ENCODE assay signal across 11 cellular contexts in the genomic region with DNA sequence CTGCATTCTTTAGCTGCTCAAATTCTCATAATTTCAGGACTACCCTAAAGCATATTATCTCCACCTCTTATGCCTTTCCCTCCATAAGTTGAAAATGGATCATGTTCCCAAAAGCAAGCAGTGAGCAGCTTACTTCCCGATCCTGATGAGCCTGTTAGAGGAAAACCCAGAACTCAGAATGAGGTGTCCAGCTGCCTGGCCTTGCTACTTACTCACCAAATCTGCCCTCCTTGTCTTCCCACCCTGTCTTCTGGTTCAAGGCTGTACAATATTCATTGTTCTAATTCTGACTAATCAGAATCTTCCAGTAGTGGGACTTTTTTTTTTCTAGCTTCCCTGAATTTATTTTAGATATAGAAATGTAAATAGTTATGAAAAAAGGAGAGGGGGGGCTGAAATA. TPM values are rescaled to one million over a fixed set of nuclear protein-coding genes. Genes with fewer than 3 reads are reported as not detected.
DNase-seq lines count a peak whose midpoint lies in the region; TF ChIP-seq lines count a peak whose summit lies in the region.
"Had no signal": no experiment of that assay in that cellular context is flagged by ENCODE, and none has a peak within 500 bp of the region (broad histone marks: within the 10 kb centered on the region; RNA-seq: fewer than 3 reads in every experiment).

No MANE protein-coding gene starts in this region.

- peaks cover 40% of the 10 kb centered on the region for H3K4me1 Mint-ChIP-seq in MCF 10A (ENCODE audit: insufficient read depth, unreplicated experiment)

- H3K4me1 ChIP-seq in muscle layer of duodenum (ENCODE audit: control insufficient read depth in 1 of 2, insufficient read depth in 2 of 2, low read length in 2 of 2) = peaks cover 0 to 14% of the 10 kb centered on the region in 2 donors

- H3K27me3 ChIP-seq in muscle layer of duodenum (ENCODE audit: low read depth, low read length) = no peaks in the 10 kb centered on the region

- H3K4me3 ChIP-seq in AG10803 (ENCODE audit: low read length) (no peak overlapping the region), muscle layer of duodenum (ENCODE audit: low read depth in 1 of 2, low read length in 2 of 2) (no peak overlapping the region)

- TF ChIP-seq CTCF in AG10803 (conservative IDR thresholded peaks at IDR 0.05; ENCODE audit: low read length) = no peak
- TF ChIP-seq CTCF in MCF 10A (IDR thresholded peaks at IDR 0.05; ENCODE audit: unreplicated experiment) = no peak

- peak; percentile 38 for DNase-seq in AG10803 (ENCODE audit: low read depth)
- peak; percentile 83 for DNase-seq in LHCN-M2 (ENCODE audit: low read depth)
- peak; percentile 58 for DNase-seq in MCF 10A (ENCODE audit: unreplicated experiment)
- DNase-seq in middle frontal gyrus (ENCODE audit: extremely low spot score, low spot score) = no peak
- no peak for DNase-seq in D341Med (ENCODE audit: low spot score)
- no peak for DNase-seq in Ammon's horn (ENCODE audit: low spot score)
- no peak for DNase-seq in SKM-1 treated with dmso at 0.1 percent for 144 hours (lab: John Stamatoyannopoulos, UW; ENCODE audit: unreplicated experiment)
- DNase-seq: activated naive CD4-positive, alpha-beta T cell treated with Interleukin-2 at 50 U/mL for 16 hours; NCI-H187; nucleus accumbens had no signal

- POLR2A ChIA-PET in MCF 10A (lab: Yijun Ruan, JAX) = interaction anchor here (0.6 to 4.8 kb wide), 6 partner anchors 9 to 1757 kb away, joined by 3 to 76 read pairs (median 10); partner anchors contain the start of genes DCUN1D3 and LYRM1

- no peaks in the 10 kb centered on the region for H3K9me3 Mint-ChIP-seq in MCF 10A (ENCODE audit: unreplicated experiment)

- H3K36me3 Mint-ChIP-seq in MCF 10A (ENCODE audit: insufficient read depth, unreplicated experiment) = no peaks in the 10 kb centered on the region

- peak overlapping the region; percentile 78 for H3K27ac ChIP-seq in muscle layer of duodenum (ENCODE audit: low read length)

- intact Hi-C loops in MCF 10A (cut with micrococcal nuclease) = loop anchor here (2.0 kb wide), 1 partner anchor 61 kb away; no protein-coding TSS in a partner anchor

- peak overlapping the region; percentile 97 for H3K27ac Mint-ChIP-seq in MCF 10A (ENCODE audit: low read depth, unreplicated experiment)

- CTCF ChIA-PET in MCF 10A (lab: Yijun Ruan, JAX) = interaction anchor here (0.6 to 2.0 kb wide), 7 partner anchors 14 to 270 kb away, joined by 3 to 13 read pairs (median 3); no protein-coding TSS in a partner anchor

- TSS peak; percentile 50 for BruUV-seq in MCF 10A (replicated peaks; lab: Mats Ljungman, UMichigan)

- no peaks in the 10 kb centered on the region for H3K9me3 ChIP-seq in muscle layer of duodenum (ENCODE audit: control insufficient read depth in 1 of 2, low read length in 2 of 2)

- peak overlapping the region; percentile 47 for H3K4me3 Mint-ChIP-seq in MCF 10A (ENCODE audit: unreplicated experiment)

- H3K27me3 Mint-ChIP-seq in MCF 10A (ENCODE audit: insufficient read depth, unreplicated experiment) = no peaks in the 10 kb centered on the region

- H3K36me3 ChIP-seq in muscle layer of duodenum (ENCODE audit: control insufficient read depth in 1 of 2, insufficient read depth in 2 of 2, low read length in 2 of 2) = no peaks in the 10 kb centered on the region

RNA-seq across cellular contexts. Expression of gene LYRM1, which starts 10.8 kb away (rescaled TPM):
- 80.2 and 87.4 TPM in 2 replicates for total RNA-seq in LHCN-M2 (2014; rRNA removed)
- polyA plus RNA-seq in LHCN-M2 (2012) = 44.3 TPM
- 67.3 and 92.8 TPM in 2 replicates for total RNA-seq in MCF 10A (2022)

RNA-seq across cellular contexts. Expression of gene DCUN1D3, which starts 11.2 kb away (rescaled TPM):
- total RNA-seq in LHCN-M2 (2014; rRNA removed) = 28.2 and 30.0 TPM in 2 replicates
- polyA plus RNA-seq in LHCN-M2 (2012) = 11.8 TPM
- 31.0 and 31.7 TPM in 2 replicates for total RNA-seq in MCF 10A (2022)

Comparison
In these comparisons a context has a peak if more than half of its experiments do, and no peak if none do; other contexts are left out.
1. DNase-seq: peak in AG10803 (single experiment), LHCN-M2 (single experiment) and MCF 10A (single experiment); none in middle frontal gyrus (single experiment), D341Med (single experiment), Ammon's horn (single experiment) and SKM-1 treated with dmso at 0.1 percent for 144 hours (single experiment).